Comparison of ENCODE assay signal across 11 cellular contexts in genomic region chrX:39808471-39808917, GRCh38.
DNase-seq lines count a peak whose midpoint lies in the region; ATAC-seq and TF ChIP-seq lines count a peak whose summit lies in the region.
"Had no signal": no experiment of that assay in that cellular context is flagged by ENCODE, and none has a peak within 500 bp of the region (broad histone marks: within the 10 kb centered on the region; RNA-seq: fewer than 3 reads in every experiment).

No MANE protein-coding gene starts in this region.

- no peak overlapping the region for H2AFZ ChIP-seq in H9 (ENCODE audit: low read length)

- TF ChIP-seq POLR2A in esophagus muscularis mucosa (IDR thresholded peaks at IDR 0.05; ENCODE audit: low read depth), result no peak

- H3K4me3 Mint-ChIP-seq in H9, result no peak overlapping the region

- H3K4ac ChIP-seq in H9 (ENCODE audit: low read depth, low read length), result no peak overlapping the region; the same call in 1 of the 2 replicates

- H3K18ac ChIP-seq in H9 (ENCODE audit: insufficient read length, low read depth, low read length), result peak overlapping the region; percentile 37

- H3K27ac ChIP-seq in H9 (ENCODE audit: insufficient read length, low read depth, low read length) (no peak overlapping the region), left ventricle myocardium inferior (replicated peaks) (peak overlapping the region; percentile 19), esophagus muscularis mucosa (replicated peaks in 1 of 4) (peak overlapping the region in 2 of 4 donors; percentile 0 to 26)

- no peaks in the 10 kb centered on the region for H3K36me3 ChIP-seq in left ventricle myocardium inferior
- H3K36me3 ChIP-seq in skeletal muscle satellite cell (ENCODE audit: insufficient read depth, low read length), result no peaks in the 10 kb centered on the region
- H3K36me3 ChIP-seq in esophagus muscularis mucosa, result no peaks in the 10 kb centered on the region

- H2BK12ac ChIP-seq in H9 (ENCODE audit: insufficient read length, low read depth, low read length), result no peak overlapping the region

- H2AK5ac ChIP-seq in H9 (ENCODE audit: insufficient read length, low read length), result no peak overlapping the region

- no peaks in the 10 kb centered on the region for H3K27me3 ChIP-seq in H9 (ENCODE audit: insufficient read depth, low read length)
- H3K27me3 ChIP-seq in left ventricle myocardium inferior (ENCODE audit: low read depth), result no peaks in the 10 kb centered on the region
- no peaks in the 10 kb centered on the region for H3K27me3 ChIP-seq in skeletal muscle satellite cell (ENCODE audit: control insufficient read depth, insufficient read depth, low read length)
- H3K27me3 ChIP-seq in esophagus muscularis mucosa, result no peaks in the 10 kb centered on the region

- 0 out of 2 replicates have a peak overlapping the region, but pooled peaks have one; percentile 32 for H3K14ac ChIP-seq in H9 (ENCODE audit: insufficient read depth, low read length)

- no peaks in the 10 kb centered on the region for H4K20me1 ChIP-seq in H9 (ENCODE audit: control insufficient read depth, insufficient read depth, insufficient read length)

- H3K9me3 Mint-ChIP-seq in H9, result peaks cover 65 to 78% of the 10 kb centered on the region in 2 experiments

- H3K23ac ChIP-seq in H9 (ENCODE audit: insufficient read length, low read depth, low read length), result no peak overlapping the region

- H3K9me3 ChIP-seq in H9 (ENCODE audit: control insufficient read depth, low read depth, low read length) (no peaks in the 10 kb centered on the region), left ventricle myocardium inferior (replicated peaks) (no peaks in the 10 kb centered on the region), skeletal muscle satellite cell (replicated peaks; ENCODE audit: low read length) (no peaks in the 10 kb centered on the region), esophagus muscularis mucosa (no peaks in the 10 kb centered on the region)

- H2BK20ac ChIP-seq in H9 (ENCODE audit: low read depth, low read length, poor library complexity, severe bottlenecking), result no peak overlapping the region

- H3K79me2 ChIP-seq in H9 (ENCODE audit: insufficient read depth, low read length), result no peaks in the 10 kb centered on the region

- peaks cover 10% of the 10 kb centered on the region for H3K4me1 ChIP-seq in H9 (ENCODE audit: insufficient read depth, low read length)
- H3K4me1 ChIP-seq in left ventricle myocardium inferior, result peaks cover 10% of the 10 kb centered on the region
- H3K4me1 ChIP-seq in skeletal muscle satellite cell (ENCODE audit: control insufficient read depth, insufficient read depth, low read length), result peaks cover 26% of the 10 kb centered on the region
- H3K4me1 ChIP-seq in esophagus muscularis mucosa, result peaks cover 0 to 22% (median 10%) of the 10 kb centered on the region in 4 donors

- H3K79me1 ChIP-seq in H9 (ENCODE audit: insufficient read depth, low read depth, low read length, poor library complexity, severe bottlenecking), result no peaks in the 10 kb centered on the region

- no CpG with 5 or more reads among the region's 7 CpGs for WGBS in H9 (ENCODE audit: extremely low coverage, insufficient read length, low lambda C conversion rate)
- 61% methylated on average over 7 of the region's 7 CpGs for WGBS in esophagus muscularis mucosa

- no peak overlapping the region for H2BK5ac ChIP-seq in H9 (ENCODE audit: insufficient read length, low read length)

- H3K4me1 Mint-ChIP-seq in H9, result peaks cover 31 to 34% of the 10 kb centered on the region in 2 experiments

- peaks cover 0 to 8% (median 0%) of the 10 kb centered on the region in 3 experiments; a peak in 4 of 7 replicates for H3K36me3 Mint-ChIP-seq in H9 (ENCODE audit: insufficient read depth in 1 of 3, low read depth in 3 of 3)

- H3K9ac ChIP-seq in H9 (ENCODE audit: extremely low read depth, insufficient read length, low read length), result no peak overlapping the region
- H3K9ac ChIP-seq in skeletal muscle satellite cell (ENCODE audit: low read depth, low read length), result peak overlapping the region; percentile 69

- peaks cover 10% of the 10 kb centered on the region for H3K27me3 Mint-ChIP-seq in H9 (ENCODE audit: low read depth)

- TF ChIP-seq CTCF in H9 (conservative IDR thresholded peaks at IDR 0.05) (no peak), astrocyte of the cerebellum (IDR thresholded peaks at IDR 0.05; ENCODE audit: low read depth, low read length, missing control alignments) (no peak), left ventricle myocardium inferior (IDR thresholded peaks at IDR 0.05; ENCODE audit: borderline replicate concordance) (no peak), esophagus muscularis mucosa (IDR thresholded peaks at IDR 0.05) (no peak)

- no peak overlapping the region for H3K56ac ChIP-seq in H9 (ENCODE audit: insufficient read length, low read depth, low read length)

- DNase-seq in H9 (no peak), astrocyte of the cerebellum (ENCODE audit: low read depth) (peak; percentile 56), left ventricle myocardium inferior (no peak), esophagus muscularis mucosa (ENCODE audit: extremely low spot score) (no peak), NCI-H1694 (lab: John Stamatoyannopoulos, UW) (no peak)
- DNase-seq: DMS79 treated with DMSO at 0.1 percent for 48 hours; effector CD8-positive, alpha-beta T cell; stimulated activated CD4-positive, alpha-beta T cell treated with anti-CD3 and anti-CD28 coated beads, Interleukin-2, amount 100 ng/mL, for 24 hours had no signal

- intact Hi-C loops in left ventricle myocardium inferior (cut with micrococcal nuclease) (no loop called here), esophagus muscularis mucosa (cut with DNase I) (no loop called here)

- H2BK15ac ChIP-seq in H9 (ENCODE audit: low read depth, low read length), result no peak overlapping the region

- no peak overlapping the region for H4K91ac ChIP-seq in H9 (ENCODE audit: insufficient read length, low read depth, low read length)

- no peak overlapping the region for H3T11ph ChIP-seq in H9 (ENCODE audit: low read length)

- no peaks in the 10 kb centered on the region for H3K23me2 ChIP-seq in H9 (ENCODE audit: insufficient read length, low read depth, low read length, poor library complexity, severe bottlenecking)

- no peak overlapping the region for H4K8ac ChIP-seq in H9 (replicated peaks; ENCODE audit: insufficient read length, low read depth, low read length)

- ATAC-seq in HG03196 (IDR thresholded peaks at IDR 0.05; ENCODE audit: unreplicated experiment) (no peak), GM21717 (IDR thresholded peaks at IDR 0.05; ENCODE audit: unreplicated experiment) (no peak)

- no peak overlapping the region for H4K5ac ChIP-seq in H9 (ENCODE audit: insufficient read length, low read depth, low read length)

- H3K4me2 ChIP-seq in H9 (ENCODE audit: insufficient read depth, insufficient read length, low read length), result no peak overlapping the region
- H3K4me2 ChIP-seq in skeletal muscle satellite cell (ENCODE audit: low read length), result peak overlapping the region; percentile 47

- no peak overlapping the region for H3K4me3 ChIP-seq in astrocyte of the cerebellum (ENCODE audit: low read depth, low read length)
- no peak overlapping the region for H3K4me3 ChIP-seq in left ventricle myocardium inferior
- peak overlapping the region; percentile 46 for H3K4me3 ChIP-seq in skeletal muscle satellite cell (ENCODE audit: low read length)
- no peak overlapping the region for H3K4me3 ChIP-seq in esophagus muscularis mucosa

- no peak for TF ChIP-seq EP300 in esophagus muscularis mucosa (IDR thresholded peaks at IDR 0.05)

- H2BK120ac ChIP-seq in H9 (ENCODE audit: low read depth, low read length, poor library complexity, severe bottlenecking), result no peak overlapping the region

- H3K27ac Mint-ChIP-seq in H9, result no peak overlapping the region

- in situ Hi-C loops in astrocyte of the cerebellum (cut with HindIII; ENCODE audit: low sequenced_read_pairs), result no loop called here
